19 cellular contexts compared by ENCODE assay signal in genomic region chr2:177324797-177325196, GRCh38.
"Had no signal": no experiment of that assay in that cellular context is flagged by ENCODE, and none has a peak within 500 bp of the region (broad histone marks: within the 10 kb centered on the region; RNA-seq: fewer than 3 reads in every experiment).

No MANE protein-coding gene starts in this region.

- H3K9me3 Mint-ChIP-seq: activated naive CD8-positive, alpha-beta T cell treated with anti-CD3 and anti-CD28 coated beads for 36 hours; effector memory CD8-positive, alpha-beta T cell; nephron; T-cell had no signal

- H3K27ac Mint-ChIP-seq: activated CD4-positive, alpha-beta T cell treated with anti-CD3 and anti-CD28 coated beads, Interleukin-2, amount 10 ng/mL, durations not matched to agents 7 days and 5 days; activated naive CD8-positive, alpha-beta T cell treated with anti-CD3 and anti-CD28 coated beads for 36 hours; dendritic cell treated with granulocyte-macrophage colony-stimulating factor and Interleukin-4, amounts not matched to agents 40 ng/mL and 50 ng/mL, for 4 days; effector memory CD8-positive, alpha-beta T cell; nephron; T-cell had no signal

- DNase-seq: activated CD4-positive, alpha-beta T cell treated with anti-CD3 and anti-CD28 coated beads, Interleukin-2, amount 10 ng/mL, durations not matched to agents 7 days and 5 days; activated CD8-positive, alpha-beta memory T cell treated with anti-CD3 and anti-CD28 coated beads, Interleukin-2, amount 50 U/mL, for 48 hours; activated gamma-delta T cell treated with Interleukin-2 at 50 U/mL for 16 hours; activated naive CD8-positive, alpha-beta T cell treated with anti-CD3 and anti-CD28 coated beads for 36 hours; brain microvascular endothelial cell; cerebellar nuclear complex; effector memory CD8-positive, alpha-beta T cell; gastrocnemius medialis; heart left ventricle; nucleus accumbens; small intestine; stimulated activated CD4-positive, alpha-beta T cell treated with anti-CD3 and anti-CD28 coated beads, Interleukin-4, amount 100 ng/mL, for 4 hours; stimulated activated CD8-positive, alpha-beta memory T cell treated with anti-CD3 and anti-CD28 coated beads, Interleukin-4, amount 100 ng/mL, for 48 hours; stimulated activated naive CD8-positive, alpha-beta T cell treated with anti-CD3 and anti-CD28 coated beads, Interleukin-15, Interleukin-2, amounts not matched to agents 100 U/mL and 50 U/mL, for 24 hours; T-cell; T-helper 9 cell; upper lobe of left lung had no signal

- H3K4me1 Mint-ChIP-seq: nephron had no signal

- H3K36me3 Mint-ChIP-seq: activated naive CD8-positive, alpha-beta T cell treated with anti-CD3 and anti-CD28 coated beads for 36 hours had no signal

- ATAC-seq: effector memory CD8-positive, alpha-beta T cell; gastrocnemius medialis; heart left ventricle; stimulated activated naive CD8-positive, alpha-beta T cell treated with anti-CD3 and anti-CD28 coated beads, Interleukin-15, Interleukin-2, amounts not matched to agents 100 U/mL and 50 U/mL, for 24 hours; T-cell had no signal

- H3K4me3 Mint-ChIP-seq: activated CD4-positive, alpha-beta T cell treated with anti-CD3 and anti-CD28 coated beads, Interleukin-2, amount 10 ng/mL, durations not matched to agents 7 days and 5 days; activated naive CD8-positive, alpha-beta T cell treated with anti-CD3 and anti-CD28 coated beads for 36 hours; dendritic cell treated with granulocyte-macrophage colony-stimulating factor and Interleukin-4, amounts not matched to agents 40 ng/mL and 50 ng/mL, for 4 days; effector memory CD8-positive, alpha-beta T cell; nephron; T-cell had no signal
